8 cellular contexts compared by ENCODE assay signal in the genomic region with DNA sequence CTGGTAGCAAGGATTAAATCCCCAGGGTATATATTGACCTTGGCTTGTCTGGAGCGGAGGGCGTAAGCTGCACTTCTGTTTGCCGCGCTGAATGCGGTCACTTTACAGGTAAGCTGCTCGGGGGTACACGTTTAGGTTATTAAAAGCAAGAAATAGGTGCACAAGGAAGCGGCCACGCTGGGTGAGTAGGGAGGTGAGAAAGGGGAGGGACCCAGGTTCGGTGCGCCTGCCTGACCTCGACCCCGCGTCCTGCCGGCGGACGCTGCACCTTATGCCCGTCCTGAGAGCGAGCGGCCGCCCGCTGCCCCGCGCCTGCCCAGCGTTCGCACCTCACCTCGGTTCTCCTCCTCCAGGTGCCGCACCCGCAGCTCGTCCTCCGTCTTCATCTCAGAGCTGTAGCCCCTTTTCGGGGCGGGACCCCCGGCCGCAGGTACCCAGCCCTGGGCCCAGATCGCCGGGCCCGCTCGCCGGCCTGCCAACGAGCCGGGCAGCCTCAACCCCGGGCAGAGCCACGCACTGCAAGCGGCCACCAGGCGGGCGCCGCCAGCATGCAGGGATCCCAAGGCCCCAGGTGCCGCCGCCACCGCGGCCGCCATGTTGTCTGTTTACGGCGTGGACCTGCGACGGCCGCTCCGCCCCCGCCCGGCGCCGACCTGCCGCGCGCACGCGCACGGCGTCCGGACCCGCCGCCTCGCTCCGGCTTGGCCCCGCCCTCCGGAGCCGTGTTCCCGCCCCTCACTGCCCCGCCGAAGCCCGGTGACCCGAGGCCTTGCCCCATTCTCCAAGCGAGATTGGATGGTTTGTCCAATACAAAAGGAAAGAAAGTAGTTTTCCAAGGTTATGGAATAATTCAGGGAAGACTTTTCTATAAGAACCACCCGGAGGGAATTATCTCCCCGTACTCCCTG. TPM values are rescaled to one million over a fixed set of nuclear protein-coding genes. Genes with fewer than 3 reads are reported as not detected.
A peak's percentile ranks its signal among the peaks of the same experiment; 100 is the strongest.
DNase-seq lines count a peak whose midpoint lies in the region; ATAC-seq, FAIRE-seq and TF ChIP-seq lines count a peak whose summit lies in the region.

A gene with protein sequence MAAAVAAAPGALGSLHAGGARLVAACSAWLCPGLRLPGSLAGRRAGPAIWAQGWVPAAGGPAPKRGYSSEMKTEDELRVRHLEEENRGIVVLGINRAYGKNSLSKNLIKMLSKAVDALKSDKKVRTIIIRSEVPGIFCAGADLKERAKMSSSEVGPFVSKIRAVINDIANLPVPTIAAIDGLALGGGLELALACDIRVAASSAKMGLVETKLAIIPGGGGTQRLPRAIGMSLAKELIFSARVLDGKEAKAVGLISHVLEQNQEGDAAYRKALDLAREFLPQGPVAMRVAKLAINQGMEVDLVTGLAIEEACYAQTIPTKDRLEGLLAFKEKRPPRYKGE (minus strand): TSS at position 625 of the 908 bp plus-strand sequence. CDS start 29 bp downstream, at position 596.

- peak in 1 of 2 experiments; percentile 14; a peak in 1 of 4 replicates for TF ChIP-seq RAD21 in H1 (IDR thresholded peaks at IDR 0.05 in 1 of 2, conservative IDR thresholded peaks at IDR 0.05 in 1 of 2; ENCODE audit: low read depth in 2 of 2, low read length in 2 of 2)

- H3K4me1 Mint-ChIP-seq in activated CD8-positive, alpha-beta memory T cell treated with anti-CD3 and anti-CD28 coated beads, Interleukin-2, amount 10 ng/mL, durations not matched to agents 7 days and 5 days = peaks cover 56% of the 10 kb centered on the region

- peak within 1 kb of the TSS; percentile 1 for H3K56ac ChIP-seq in H1 (replicated peaks; ENCODE audit: insufficient read length, low read depth, low read length)

- H4K5ac ChIP-seq in H1 (ENCODE audit: insufficient read length, low read depth, low read length) = peak within 1 kb of the TSS; percentile 91

- TF ChIP-seq EP300 in H1 (IDR thresholded peaks at IDR 0.05; ENCODE audit: borderline replicate concordance in 1 of 2, low read depth in 2 of 2, low read length in 2 of 2) = no peak

- peak within 1 kb of the TSS; percentile 79 to 89 for H3K4me2 ChIP-seq in H1 (ENCODE audit: insufficient read depth in 1 of 2, low read depth in 2 of 2, low read length in 2 of 2)

- H4K91ac ChIP-seq in H1 (replicated peaks; ENCODE audit: insufficient read length, low read length) = peak within 1 kb of the TSS; percentile 71

- no peaks in the 10 kb centered on the region for H3K27me3 Mint-ChIP-seq in activated CD8-positive, alpha-beta memory T cell treated with anti-CD3 and anti-CD28 coated beads, Interleukin-2, amount 10 ng/mL, durations not matched to agents 7 days and 5 days

- no peak within 1 kb of the TSS for H2BK120ac ChIP-seq in H1 (replicated peaks; ENCODE audit: low read depth, low read length)

- H3K79me1 ChIP-seq in H1 (ENCODE audit: low read depth, low read length) = peaks cover 3% of the 10 kb centered on the region; the same call in 1 of the 2 replicates

- H2AFZ ChIP-seq in H1 (ENCODE audit: low read length) = peak within 1 kb of the TSS; percentile 100

- H3K23me2 ChIP-seq in H1 (ENCODE audit: low read depth, low read length) = peaks cover 4% of the 10 kb centered on the region; the same call in 1 of the 2 replicates

- FAIRE-seq in H1 (lab: Jason Lieb, UNC) = no peak

- H3K4me1 ChIP-seq in H1 (replicated peaks in 1 of 4; ENCODE audit: control insufficient read depth in 3 of 4, insufficient read depth in 4 of 4, low read length in 3 of 4) = peaks cover 4 to 10% (median 9%) of the 10 kb centered on the region in 4 experiments; a peak in 6 of 7 replicates

- peak within 1 kb of the TSS; percentile 1 for H3K4ac ChIP-seq in H1 (replicated peaks; ENCODE audit: insufficient read length, low read depth, low read length)

- H2AK5ac ChIP-seq in H1 (ENCODE audit: low read depth, low read length) = no peak within 1 kb of the TSS

- peaks cover 39% of the 10 kb centered on the region for H3K36me3 Mint-ChIP-seq in activated CD8-positive, alpha-beta memory T cell treated with anti-CD3 and anti-CD28 coated beads, Interleukin-2, amount 10 ng/mL, durations not matched to agents 7 days and 5 days

- TF ChIP-seq CTCF in H1 (IDR thresholded peaks at IDR 0.05; ENCODE audit: control extremely low read depth in 1 of 3, insufficient read depth in 1 of 3, low read depth in 1 of 3, low read length in 3 of 3) = no peak

- ATAC-seq in HG03432 (IDR thresholded peaks at IDR 0.05; ENCODE audit: unreplicated experiment) = peak; percentile 93
- ATAC-seq in activated CD8-positive, alpha-beta memory T cell treated with anti-CD3 and anti-CD28 coated beads, Interleukin-2, amount 10 ng/mL, durations not matched to agents 7 days and 5 days = peak; percentile 86

- CTCF ChIA-PET in activated CD8-positive, alpha-beta memory T cell treated with anti-CD3 and anti-CD28 coated beads, Interleukin-2, amount 10 ng/mL, durations not matched to agents 7 days and 5 days (lab: Charles Lee) = interaction anchor here (0.9 to 3.4 kb wide), 10 partner anchors 15 to 328 kb away, joined by 3 to 29 read pairs (median 5); a partner anchor contains a TSS
- CTCF ChIA-PET in H1 (lab: Charles Lee; ENCODE audit: partially characterized antibody) = interaction anchor here (1.0 to 1.9 kb wide), 4 partner anchors 15 to 328 kb away, joined by 3 to 6 read pairs (median 4); no protein-coding TSS in a partner anchor

- peak within 1 kb of the TSS; percentile 78 to 94 (median 91) for H3K4me3 ChIP-seq in H1 (ENCODE audit: extremely low read depth in 1 of 4, insufficient read depth in 2 of 4, low read depth in 3 of 4, low read length in 4 of 4)

- DNase-seq in CD1c-positive myeloid dendritic cell (ENCODE audit: extremely low spot score) (peak; percentile 91), NOMO-1 treated with DMSO at 0.1 percent for 48 hours (lab: John Stamatoyannopoulos, UW; ENCODE audit: unreplicated experiment) (peak; percentile 22), H1 (ENCODE audit: low read depth in 1 of 2, low spot score in 2 of 2) (peak; percentile 47 to 92), mesenteric fat pad (ENCODE audit: low spot score) (peak; percentile 96)
- peak; percentile 89 for DNase-seq in activated CD8-positive, alpha-beta memory T cell treated with anti-CD3 and anti-CD28 coated beads, Interleukin-2, amount 10 ng/mL, durations not matched to agents 7 days and 5 days
- DNase-seq in stimulated activated CD8-positive, alpha-beta memory T cell treated with anti-CD3 and anti-CD28 coated beads, Interleukin-15, amount 100 ng/mL, for 1 hour (ENCODE audit: low read depth) = peak; percentile 59

- H3K23ac ChIP-seq in H1 (ENCODE audit: insufficient read length) = no peak within 1 kb of the TSS

- 2% methylated on average over 57 of the region's 86 CpGs; no CpG with 5 or more reads in 1 of the 2 experiments for WGBS in H1 (ENCODE audit: extremely low coverage in 1 of 2, insufficient coverage in 1 of 2, insufficient read length in 1 of 2, insufficient replicate concordance in 2 of 2, low coverage in 1 of 2, low lambda C conversion rate in 2 of 2, missing lambda C conversion rate in 1 of 2), 2 experiments

- no peak within 1 kb of the TSS for H2BK20ac ChIP-seq in H1 (ENCODE audit: low read length)

- no peak within 1 kb of the TSS for H3K14ac ChIP-seq in H1 (ENCODE audit: insufficient read length)

- peak within 1 kb of the TSS; percentile 88 to 99 (median 90) for H3K9ac ChIP-seq in H1 (replicated peaks in 1 of 4; ENCODE audit: extremely low read depth in 1 of 4, low read depth in 3 of 4, low read length in 3 of 4)

- peaks cover 0 to 10% (median 0%) of the 10 kb centered on the region in 4 experiments; a peak in 2 of 8 replicates for H3K36me3 ChIP-seq in H1 (ENCODE audit: control insufficient read depth in 2 of 4, insufficient read depth in 4 of 4, low read length in 3 of 4)

- TF ChIP-seq POLR2A in GM19193 (IDR thresholded peaks at IDR 0.05; ENCODE audit: extremely low read depth, insufficient read depth, insufficient read length) (peak; percentile 67), H1 (IDR thresholded peaks at IDR 0.05; ENCODE audit: control extremely low read depth in 1 of 2, low read depth in 2 of 2, low read length in 2 of 2) (peak; percentile 60 to 67)

- peak within 1 kb of the TSS; percentile 99 for H4K8ac ChIP-seq in H1 (ENCODE audit: extremely low read depth, insufficient read depth, low read length)

- H3K27me3 ChIP-seq in H1 (replicated peaks in 1 of 4; ENCODE audit: control insufficient read depth in 3 of 4, extremely low read depth in 1 of 4, insufficient read depth in 3 of 4, low read length in 3 of 4) = no peaks in the 10 kb centered on the region

- peak within 1 kb of the TSS; percentile 37 for H2BK5ac ChIP-seq in H1 (ENCODE audit: low read depth, low read length)

- H4K20me1 ChIP-seq in H1 (replicated peaks in 1 of 2; ENCODE audit: control insufficient read depth in 1 of 2, insufficient read depth in 2 of 2, low read length in 2 of 2) = peaks cover 7 to 12% of the 10 kb centered on the region in 2 experiments

- POLR2A ChIA-PET in H1 (lab: Charles Lee; ENCODE audit: partially characterized antibody) = interaction anchor here (0.7 to 2.0 kb wide), 11 partner anchors 11 to 353 kb away, joined by 3 to 7 read pairs (median 3); no protein-coding TSS in a partner anchor

- peak within 1 kb of the TSS; percentile 90 for H3K4me3 Mint-ChIP-seq in activated CD8-positive, alpha-beta memory T cell treated with anti-CD3 and anti-CD28 coated beads, Interleukin-2, amount 10 ng/mL, durations not matched to agents 7 days and 5 days

- H3K79me2 ChIP-seq in H1 (ENCODE audit: control insufficient read depth in 1 of 2, insufficient read depth in 2 of 2, low read length in 2 of 2) = peaks cover 16 to 46% of the 10 kb centered on the region in 2 experiments

- peak within 1 kb of the TSS; percentile 30 for H2BK12ac ChIP-seq in H1 (ENCODE audit: low read depth, low read length)

- H3K18ac ChIP-seq in H1 (ENCODE audit: extremely low read depth, low read length) = peak within 1 kb of the TSS; percentile 79

- H2BK15ac ChIP-seq in H1 (ENCODE audit: low read length) = no peak within 1 kb of the TSS

- peak within 1 kb of the TSS; percentile 90 for H3K27ac Mint-ChIP-seq in activated CD8-positive, alpha-beta memory T cell treated with anti-CD3 and anti-CD28 coated beads, Interleukin-2, amount 10 ng/mL, durations not matched to agents 7 days and 5 days

- H3K9me3 ChIP-seq in H1 (ENCODE audit: insufficient read depth in 2 of 2, low read depth in 1 of 2, low read length in 1 of 2) = peaks cover 3 to 5% of the 10 kb centered on the region in 2 experiments; a peak in 3 of 4 replicates

- H3K27ac ChIP-seq in H1 (ENCODE audit: low read depth, low read length) = peak within 1 kb of the TSS; percentile 85

- H3K9me3 Mint-ChIP-seq in activated CD8-positive, alpha-beta memory T cell treated with anti-CD3 and anti-CD28 coated beads, Interleukin-2, amount 10 ng/mL, durations not matched to agents 7 days and 5 days (ENCODE audit: low read depth) = peaks cover 2% of the 10 kb centered on the region

RNA-seq across cellular contexts. Expression of the gene that starts here (rescaled TPM):
- total RNA-seq in activated CD8-positive, alpha-beta memory T cell treated with anti-CD3 and anti-CD28 coated beads, Interleukin-2, amount 10 ng/mL, durations not matched to agents 7 days and 5 days = 10 to 100 TPM; 33.5 to 36.1 TPM
- 21.9 and 22.1 TPM in 2 replicates for total RNA-seq in H1 (2021; fragmentation: NEBNext Ultra II Directional; extraction: Animal tissue kit (Norgen Biotek cat#: 25700))
- 5.8 and 6.2 TPM in 2 replicates for polyA plus RNA-seq in H1 (2011; rRNA removed)
- 13.9 TPM for polyA plus RNA-seq in H1 (2011; cell fraction: cytosol; rRNA removed)
- polyA plus RNA-seq in H1 (2011; cell fraction: nucleus; rRNA removed) = 15.6 TPM
- 12.5 to 22.2 TPM (median 14.3 TPM) in 4 replicates for polyA plus RNA-seq in H1 (2012, experiment 1 of 2)
- 3.0 TPM for polyA plus RNA-seq in H1 (2012, experiment 2 of 2)
- polyA plus RNA-seq in H1 (2013, experiment 1 of 2) = 12.1 TPM
- 11.0 TPM for polyA plus RNA-seq in H1 (2013, experiment 2 of 2)
- 4.2 and 4.6 TPM in 2 replicates for polyA minus RNA-seq in H1 (2011; rRNA and poly(A)+ RNA removed)
- polyA minus RNA-seq in H1 (2011; cell fraction: cytosol; rRNA and poly(A)+ RNA removed) = 7.5 TPM
- polyA minus RNA-seq in H1 (2011; cell fraction: nucleus; rRNA and poly(A)+ RNA removed) = 29.9 TPM
- total RNA-seq in mesenteric fat pad = 21.9 TPM

Comparison
In these comparisons a context has a peak if more than half of its experiments do, and no peak if none do; other contexts are left out.
1. Peak in every context shown above with its lines: DNase-seq, ATAC-seq, H3K4me3 ChIP-seq and H3K27ac ChIP-seq.
2. DNase-seq: peak in every context shown above with its lines; median percentile 96 in mesenteric fat pad; 91 in CD1c-positive myeloid dendritic cell; 89 in activated CD8-positive, alpha-beta memory T cell treated with anti-CD3 and anti-CD28 coated beads, Interleukin-2, amount 10 ng/mL, durations not matched to agents 7 days and 5 days; 70 in H1; 59 in stimulated activated CD8-positive, alpha-beta memory T cell treated with anti-CD3 and anti-CD28 coated beads, Interleukin-15, amount 100 ng/mL, for 1 hour; 22 in NOMO-1 treated with DMSO at 0.1 percent for 48 hours.